Comparison of ENCODE assay signal across 1 cellular context in genomic region chr12:53193953-53194716, GRCh38.
TF ChIP-seq lines count a peak whose summit lies in the region.

No MANE protein-coding gene starts in this region.

TF ChIP-seq in GM12878, 131 proteins besides CTCF, POLR2A, EP300 and RAD21:
- TF ChIP-seq MTA3 (IDR thresholded peaks at IDR 0.05; ENCODE audit: borderline replicate concordance, low read length): peak; percentile 32; the same call in 1 of the 2 replicates
- TF ChIP-seq GATAD2B (conservative IDR thresholded peaks at IDR 0.05; ENCODE audit: low read depth): no peak
